ENCODE assay signal across 8 cellular contexts in the genomic region with DNA sequence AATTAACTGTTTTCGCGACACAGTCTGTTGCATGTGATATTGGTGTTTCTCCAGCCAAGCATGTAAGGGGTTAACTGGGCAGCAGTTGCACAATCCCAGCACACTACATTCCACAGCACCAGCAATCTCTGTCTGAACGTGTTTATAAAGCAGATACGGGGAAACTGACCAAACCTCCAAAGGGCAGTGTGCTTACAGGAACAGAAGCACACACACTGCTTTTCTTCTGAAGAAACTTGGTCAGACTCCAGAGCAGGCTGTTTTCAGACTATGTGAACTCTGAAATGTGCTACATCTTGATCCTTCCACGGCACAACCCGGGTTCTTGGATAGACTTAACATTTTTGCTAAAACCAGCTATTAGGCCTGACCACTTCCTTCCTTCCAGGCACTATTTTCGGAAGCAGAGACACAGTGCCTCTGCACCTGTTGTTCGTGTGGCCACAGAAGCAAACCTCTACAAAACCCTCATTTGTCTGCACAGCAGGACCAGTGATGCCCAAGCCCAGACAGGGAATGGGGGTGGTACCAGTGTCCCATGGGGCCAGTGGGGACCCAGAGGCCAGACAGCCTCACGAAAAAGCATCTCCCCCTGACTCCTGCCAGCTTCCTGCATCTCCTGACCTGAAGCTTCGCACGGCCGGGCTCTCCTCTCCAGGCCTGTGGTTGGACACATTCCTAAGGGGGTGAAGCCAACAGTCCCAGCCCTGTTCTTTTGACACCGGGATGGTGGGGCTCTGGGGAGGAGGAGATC.
A peak's percentile ranks its signal among the peaks of the same experiment; 100 is the strongest.
DNase-seq lines count a peak whose midpoint lies in the region; ATAC-seq, FAIRE-seq and TF ChIP-seq lines count a peak whose summit lies in the region.

No MANE protein-coding gene starts in this region.

- peak overlapping the region; percentile 62 for H3K9ac ChIP-seq in endothelial cell of umbilical vein (replicated peaks; ENCODE audit: extremely low read depth, insufficient read depth, low read length)
- no peak overlapping the region for H3K9ac ChIP-seq in neural progenitor cell

- H3K4me3 ChIP-seq in CD4-positive, CD25-positive, alpha-beta regulatory T cell (ENCODE audit: low read depth, low read length) = peak overlapping the region; percentile 69
- H3K4me3 ChIP-seq in endothelial cell of umbilical vein (replicated peaks in 1 of 3; ENCODE audit: insufficient read depth in 1 of 3, low read depth in 1 of 3, low read length in 3 of 3) = peak overlapping the region in 2 of 3 experiments; percentile 37 to 71
- H3K4me3 ChIP-seq in neural progenitor cell = no peak overlapping the region

- H3K9me1 ChIP-seq in endothelial cell of umbilical vein (replicated peaks; ENCODE audit: control insufficient read depth, extremely low read depth, insufficient read depth, low read length) = no peaks in the 10 kb centered on the region

- H3K4me1 ChIP-seq in CD4-positive, CD25-positive, alpha-beta regulatory T cell (ENCODE audit: control insufficient read depth, insufficient read depth, low read length, poor library complexity, severe bottlenecking) = peaks cover 45% of the 10 kb centered on the region
- H3K4me1 ChIP-seq in endothelial cell of umbilical vein (ENCODE audit: control insufficient read depth, extremely low read depth, insufficient read depth, low read length) (peaks cover 52% of the 10 kb centered on the region), neural progenitor cell (peaks cover 43% of the 10 kb centered on the region)

- H3K4me2 ChIP-seq in endothelial cell of umbilical vein (ENCODE audit: insufficient read depth, low read length) = peak overlapping the region; percentile 93
- H3K4me2 ChIP-seq in neural progenitor cell = peak overlapping the region; percentile 17

- peak in 2 of 3 donors; percentile 15 to 79 for DNase-seq in CD4-positive, CD25-positive, alpha-beta regulatory T cell
- DNase-seq in RWPE1 (ENCODE audit: low spot score) = peak; percentile 79
- peak; percentile 74 for DNase-seq in endothelial cell of umbilical vein (ENCODE audit: low read depth, low spot score)
- DNase-seq in neural progenitor cell (ENCODE audit: low spot score) = peak; percentile 27
- no peak for DNase-seq in NCI-H82 treated with DMSO at 0.1 percent for 48 hours (lab: John Stamatoyannopoulos, UW; ENCODE audit: unreplicated experiment)
- DNase-seq in NCI-H187 (lab: John Stamatoyannopoulos, UW) = no peak

- H3K9me3 ChIP-seq in CD4-positive, CD25-positive, alpha-beta regulatory T cell (ENCODE audit: control insufficient read depth in 2 of 2, low read length in 2 of 2) = no peaks in the 10 kb centered on the region
- H3K9me3 ChIP-seq in endothelial cell of umbilical vein (replicated peaks; ENCODE audit: control insufficient read depth, insufficient read depth, low read length) (no peaks in the 10 kb centered on the region), neural progenitor cell (ENCODE audit: low read depth) (no peaks in the 10 kb centered on the region)

- H3K27ac ChIP-seq in CD4-positive, CD25-positive, alpha-beta regulatory T cell (ENCODE audit: insufficient read depth, low read length, poor library complexity, severe bottlenecking) = no peak overlapping the region
- H3K27ac ChIP-seq in RWPE1 (peak overlapping the region; percentile 96), endothelial cell of umbilical vein (ENCODE audit: insufficient read depth, low read depth, low read length) (peak overlapping the region; percentile 71), neural progenitor cell (no peak overlapping the region)

- H4K20me1 ChIP-seq in endothelial cell of umbilical vein (replicated peaks; ENCODE audit: control insufficient read depth, extremely low read depth, insufficient read depth, low read length) (no peaks in the 10 kb centered on the region), neural progenitor cell (ENCODE audit: low read depth) (peaks cover 18% of the 10 kb centered on the region)

- peaks cover 16% of the 10 kb centered on the region for H3F3A ChIP-seq in neural progenitor cell (ENCODE audit: low read depth)

- peak overlapping the region in 2 of 3 donors; percentile 66 to 81 for H3K27ac Mint-ChIP-seq in CD4-positive, CD25-positive, alpha-beta regulatory T cell
- H3K27ac Mint-ChIP-seq in neural progenitor cell = peak overlapping the region; percentile 37

- peaks cover 26 to 62% (median 45%) of the 10 kb centered on the region in 4 donors for H3K4me1 Mint-ChIP-seq in CD4-positive, CD25-positive, alpha-beta regulatory T cell
- peaks cover 52% of the 10 kb centered on the region for H3K4me1 Mint-ChIP-seq in neural progenitor cell

- H3K36me3 Mint-ChIP-seq in CD4-positive, CD25-positive, alpha-beta regulatory T cell = peaks cover 27% of the 10 kb centered on the region
- H3K36me3 Mint-ChIP-seq in neural progenitor cell = peaks cover 27% of the 10 kb centered on the region

- intact Hi-C loops in endothelial cell of umbilical vein (cut with micrococcal nuclease) = loop anchor here (1.0 to 5.0 kb wide), 4 partner anchors 90 to 348 kb away; a partner anchor contains a TSS

- peak overlapping the region in 3 of 4 donors; percentile 33 to 48 (median 47) for H3K4me3 Mint-ChIP-seq in CD4-positive, CD25-positive, alpha-beta regulatory T cell
- peak overlapping the region; percentile 38 for H3K4me3 Mint-ChIP-seq in neural progenitor cell

- TF ChIP-seq CTCF in RWPE1 (conservative IDR thresholded peaks at IDR 0.05; ENCODE audit: low read depth) = no peak
- no peak for TF ChIP-seq CTCF in endothelial cell of umbilical vein (IDR thresholded peaks at IDR 0.05; ENCODE audit: extremely low read depth in 1 of 2, insufficient read depth in 1 of 2, low read depth in 1 of 2, low read length in 2 of 2)
- TF ChIP-seq CTCF in neural progenitor cell (IDR thresholded peaks at IDR 0.05) = no peak

- H2AFZ ChIP-seq in endothelial cell of umbilical vein (ENCODE audit: low read depth, low read length) = no peak overlapping the region
- no peak overlapping the region for H2AFZ ChIP-seq in neural progenitor cell (replicated peaks)

- TF ChIP-seq POLR2A in GM19099 (IDR thresholded peaks at IDR 0.05; ENCODE audit: extremely low read depth, insufficient read length, low read depth) (peak; percentile 30), endothelial cell of umbilical vein (IDR thresholded peaks at IDR 0.05; ENCODE audit: low read depth, low read length) (no peak)

- ATAC-seq in CD4-positive, CD25-positive, alpha-beta regulatory T cell (ENCODE audit: low read depth in 2 of 2) = peak; percentile 44 to 66
- ATAC-seq in HG03135 (IDR thresholded peaks at IDR 0.05; ENCODE audit: unreplicated experiment) = peak; percentile 79

- H3K9me3 Mint-ChIP-seq in CD4-positive, CD25-positive, alpha-beta regulatory T cell = no peaks in the 10 kb centered on the region
- peaks cover 2% of the 10 kb centered on the region for H3K9me3 Mint-ChIP-seq in neural progenitor cell

- H3K36me3 ChIP-seq in CD4-positive, CD25-positive, alpha-beta regulatory T cell (ENCODE audit: control insufficient read depth, insufficient read depth, low read length) = peaks cover 29% of the 10 kb centered on the region
- peaks cover 3 to 6% of the 10 kb centered on the region in 2 experiments for H3K36me3 ChIP-seq in endothelial cell of umbilical vein (ENCODE audit: control insufficient read depth in 2 of 2, extremely low read depth in 1 of 2, insufficient read depth in 2 of 2, low read length in 2 of 2)
- no peaks in the 10 kb centered on the region for H3K36me3 ChIP-seq in neural progenitor cell

- no TSS peak for BruUV-seq in endothelial cell of umbilical vein (replicated peaks; lab: Mats Ljungman, UMichigan)

- dilution Hi-C loops in endothelial cell of umbilical vein (cut with MboI; ENCODE audit: extremely low pct_ligation_motif_present, low sequenced_read_pairs) = no loop called here

- POLR2A ChIA-PET in RWPE1 (lab: Yijun Ruan, JAX; ENCODE audit: low non-redundant PET) = interaction anchor here (0.8 kb wide), 1 partner anchor 83 kb away, joined by 3 read pairs; no protein-coding TSS in a partner anchor
- POLR2A ChIA-PET in endothelial cell of umbilical vein (lab: Charles Lee) = no interaction called here

- H3K27me3 Mint-ChIP-seq in CD4-positive, CD25-positive, alpha-beta regulatory T cell = no peaks in the 10 kb centered on the region
- peaks cover 2% of the 10 kb centered on the region for H3K27me3 Mint-ChIP-seq in neural progenitor cell (ENCODE audit: insufficient read depth, low read depth)

- peak; percentile 49 for FAIRE-seq in endothelial cell of umbilical vein (lab: Jason Lieb, UNC)

- no peaks in the 10 kb centered on the region for H3K27me3 ChIP-seq in CD4-positive, CD25-positive, alpha-beta regulatory T cell (ENCODE audit: control insufficient read depth, insufficient read depth, low read length)
- H3K27me3 ChIP-seq in endothelial cell of umbilical vein (ENCODE audit: control insufficient read depth in 2 of 2, insufficient read depth in 2 of 2, low read length in 2 of 2) (no peaks in the 10 kb centered on the region), neural progenitor cell (no peaks in the 10 kb centered on the region)

- H3K79me2 ChIP-seq in endothelial cell of umbilical vein (ENCODE audit: control insufficient read depth, insufficient read depth, low read length) (no peaks in the 10 kb centered on the region), neural progenitor cell (ENCODE audit: low read depth) (no peaks in the 10 kb centered on the region)

- CTCF ChIA-PET in RWPE1 (lab: Yijun Ruan, JAX) = interaction anchor here (0.7 kb wide), 1 partner anchor 544 kb away, joined by 7 read pairs; no protein-coding TSS in a partner anchor
- CTCF ChIA-PET in endothelial cell of umbilical vein (lab: Charles Lee) = interaction anchor here (1.4 to 3.1 kb wide), 6 partner anchors 8 to 120 kb away, joined by 4 to 23 read pairs (median 6); no protein-coding TSS in a partner anchor

TF ChIP-seq in endothelial cell of umbilical vein, 7 proteins besides CTCF, POLR2A, EP300 and RAD21:
- TF ChIP-seq, protein P1, sequence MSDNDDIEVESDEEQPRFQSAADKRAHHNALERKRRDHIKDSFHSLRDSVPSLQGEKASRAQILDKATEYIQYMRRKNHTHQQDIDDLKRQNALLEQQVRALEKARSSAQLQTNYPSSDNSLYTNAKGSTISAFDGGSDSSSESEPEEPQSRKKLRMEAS (IDR thresholded peaks at IDR 0.05; ENCODE audit: insufficient read depth, insufficient read length) = no peak
- TF ChIP-seq EZH2 (IDR thresholded peaks at IDR 0.05; ENCODE audit: borderline replicate concordance, low read depth, low read length, severe bottlenecking) = no peak
- TF ChIP-seq JUN (IDR thresholded peaks at IDR 0.05; ENCODE audit: borderline replicate concordance, insufficient read depth, insufficient read length, low read depth) = no peak
- no peak for TF ChIP-seq FOS (IDR thresholded peaks at IDR 0.05; ENCODE audit: borderline replicate concordance, insufficient read depth, low read length)
- peak; percentile 14 for TF ChIP-seq GATA2 (IDR thresholded peaks at IDR 0.05; ENCODE audit: insufficient read depth, insufficient read length, low read depth, low read length)
- no peak for TF ChIP-seq MYC (IDR thresholded peaks at IDR 0.05; ENCODE audit: low read depth, low read length)
- TF ChIP-seq POLR2AphosphoS5 (IDR thresholded peaks at IDR 0.05; ENCODE audit: insufficient read depth, low read depth, low read length) = peak; percentile 38

Comparison
In these comparisons a context has a peak if more than half of its experiments do, and no peak if none do; other contexts are left out.
1. DNase-seq: peak in CD4-positive, CD25-positive, alpha-beta regulatory T cell (2 of 3), RWPE1 (single experiment), endothelial cell of umbilical vein (single experiment) and neural progenitor cell (single experiment); none in NCI-H82 treated with DMSO at 0.1 percent for 48 hours (single experiment) and NCI-H187 (0 of 2).
2. H3K27ac ChIP-seq: peak in RWPE1 (single experiment) and endothelial cell of umbilical vein (single experiment); none in CD4-positive, CD25-positive, alpha-beta regulatory T cell (single experiment) and neural progenitor cell (single experiment).